ENCODE assay signal across 16 cellular contexts in the genomic region with DNA sequence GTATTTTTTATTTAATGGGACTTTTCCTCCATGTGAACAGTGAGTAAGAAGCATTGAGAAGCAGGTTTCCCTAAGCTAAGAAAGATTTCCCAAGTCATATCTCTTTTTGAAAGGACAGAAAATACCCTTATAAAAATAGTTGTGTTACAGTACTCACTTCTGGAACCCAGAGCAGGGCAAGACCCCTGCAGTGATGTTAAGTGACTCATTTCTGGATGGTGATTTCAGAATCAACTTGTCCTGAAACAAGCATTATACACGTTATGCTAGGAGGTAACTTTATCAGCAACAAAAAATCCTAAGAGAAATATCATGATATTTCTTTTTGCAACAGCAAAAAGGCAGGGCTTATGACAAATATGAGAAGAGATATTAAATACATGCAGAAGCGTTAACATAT.
DNase-seq lines count a peak whose midpoint lies in the region; ATAC-seq and TF ChIP-seq lines count a peak whose summit lies in the region.
"Had no signal": no experiment of that assay in that cellular context is flagged by ENCODE, and none has a peak within 500 bp of the region (broad histone marks: within the 10 kb centered on the region; RNA-seq: fewer than 3 reads in every experiment).

No MANE protein-coding gene starts in this region.

- intact Hi-C loops in right cardiac atrium (cut with DNase I), result no loop called here
- intact Hi-C loops in activated naive CD4-positive, alpha-beta T cell treated with anti-CD3 and anti-CD28 coated beads for 36 hours (cut with micrococcal nuclease), result no loop called here

- no peaks in the 10 kb centered on the region for H3K27me3 Mint-ChIP-seq in activated naive CD4-positive, alpha-beta T cell treated with anti-CD3 and anti-CD28 coated beads for 36 hours (ENCODE audit: low read depth)

- no peaks in the 10 kb centered on the region for H3K36me3 Mint-ChIP-seq in activated naive CD4-positive, alpha-beta T cell treated with anti-CD3 and anti-CD28 coated beads for 36 hours (ENCODE audit: low read depth)

- CTCF ChIA-PET in activated naive CD4-positive, alpha-beta T cell treated with anti-CD3 and anti-CD28 coated beads for 36 hours (lab: Charles Lee), result no interaction called here

- no peaks in the 10 kb centered on the region for H3K4me1 Mint-ChIP-seq in activated naive CD4-positive, alpha-beta T cell treated with anti-CD3 and anti-CD28 coated beads for 36 hours (ENCODE audit: low read depth)

- no peak overlapping the region for H3K27ac Mint-ChIP-seq in activated naive CD4-positive, alpha-beta T cell treated with anti-CD3 and anti-CD28 coated beads for 36 hours

- no peaks in the 10 kb centered on the region for H3K27me3 ChIP-seq in right cardiac atrium (ENCODE audit: control insufficient read depth, insufficient read depth)
- H3K27me3 ChIP-seq: esophagus muscularis mucosa, heart left ventricle, ovary had no signal

- TF ChIP-seq CTCF in GM12865 (IDR thresholded peaks at IDR 0.05; ENCODE audit: insufficient read depth, low read depth, low read length, missing control alignments), result no peak

- H3K27ac ChIP-seq in right cardiac atrium (ENCODE audit: low read length), result no peak overlapping the region
- H3K27ac ChIP-seq: esophagus muscularis mucosa, heart left ventricle, ovary had no signal

- DNase-seq in GM12865 (ENCODE audit: low read depth) (peak; percentile 62), right cardiac atrium (no peak), NCI-H1930 (lab: John Stamatoyannopoulos, UW) (no peak), ACHN (no peak)
- DNase-seq in activated naive CD4-positive, alpha-beta T cell treated with anti-CD3 and anti-CD28 coated beads for 36 hours, result no peak
- DNase-seq: activated naive CD4-positive, alpha-beta T cell; heart left ventricle; NCI-H1092 treated with DMSO at 0.1 percent for 48 hours; NCI-H226; ovary; stimulated activated naive CD8-positive, alpha-beta T cell treated with anti-CD3 and anti-CD28 coated beads, Interleukin-15, Interleukin-2, amounts not matched to agents 100 U/mL and 50 U/mL, for 24 hours had no signal

- in situ Hi-C loops in ACHN (cut with HindIII; ENCODE audit: low pct_ligation_motif_present, low pct_unique_long_range_greater_than_20kb, low sequenced_read_pairs), result no loop called here

- H3K9me3 Mint-ChIP-seq in activated naive CD4-positive, alpha-beta T cell treated with anti-CD3 and anti-CD28 coated beads for 36 hours, result peaks cover 11% of the 10 kb centered on the region

- no peaks in the 10 kb centered on the region for H3K4me1 ChIP-seq in right cardiac atrium (ENCODE audit: control insufficient read depth, insufficient read depth, low read length)
- H3K4me1 ChIP-seq: esophagus muscularis mucosa, heart left ventricle had no signal

- H3K9me3 ChIP-seq in right cardiac atrium (ENCODE audit: control insufficient read depth, low read length), result no peaks in the 10 kb centered on the region
- H3K9me3 ChIP-seq: esophagus muscularis mucosa, heart left ventricle, ovary had no signal

- 19% methylated on average over 2 of the region's 2 CpGs for WGBS in right cardiac atrium

- H3K4me3 ChIP-seq in GM12865 (ENCODE audit: low read depth, low read length) (no peak overlapping the region), right cardiac atrium (ENCODE audit: low read length) (no peak overlapping the region)
- H3K4me3 ChIP-seq: esophagus muscularis mucosa, heart left ventricle, ovary had no signal

- ATAC-seq in GM19035 (IDR thresholded peaks at IDR 0.05; ENCODE audit: unreplicated experiment) (peak; percentile 71), HG02678 (IDR thresholded peaks at IDR 0.05; ENCODE audit: unreplicated experiment) (peak; percentile 76), HG03439 (IDR thresholded peaks at IDR 0.05; ENCODE audit: unreplicated experiment) (peak; percentile 96), right cardiac atrium (no peak)
- ATAC-seq: heart left ventricle; SK-N-SH treated with all-trans-retinoic acid at 6 μM for 48 hours; stimulated activated naive CD8-positive, alpha-beta T cell treated with anti-CD3 and anti-CD28 coated beads, Interleukin-15, Interleukin-2, amounts not matched to agents 100 U/mL and 50 U/mL, for 24 hours had no signal

- H3K4me3 Mint-ChIP-seq in activated naive CD4-positive, alpha-beta T cell treated with anti-CD3 and anti-CD28 coated beads for 36 hours, result no peak overlapping the region

Comparison
In these comparisons a context has a peak if more than half of its experiments do, and no peak if none do; other contexts are left out.
1. ATAC-seq: peak in GM19035 (single experiment), HG02678 (single experiment) and HG03439 (single experiment); none in right cardiac atrium (0 of 2).